In the genomic region with DNA sequence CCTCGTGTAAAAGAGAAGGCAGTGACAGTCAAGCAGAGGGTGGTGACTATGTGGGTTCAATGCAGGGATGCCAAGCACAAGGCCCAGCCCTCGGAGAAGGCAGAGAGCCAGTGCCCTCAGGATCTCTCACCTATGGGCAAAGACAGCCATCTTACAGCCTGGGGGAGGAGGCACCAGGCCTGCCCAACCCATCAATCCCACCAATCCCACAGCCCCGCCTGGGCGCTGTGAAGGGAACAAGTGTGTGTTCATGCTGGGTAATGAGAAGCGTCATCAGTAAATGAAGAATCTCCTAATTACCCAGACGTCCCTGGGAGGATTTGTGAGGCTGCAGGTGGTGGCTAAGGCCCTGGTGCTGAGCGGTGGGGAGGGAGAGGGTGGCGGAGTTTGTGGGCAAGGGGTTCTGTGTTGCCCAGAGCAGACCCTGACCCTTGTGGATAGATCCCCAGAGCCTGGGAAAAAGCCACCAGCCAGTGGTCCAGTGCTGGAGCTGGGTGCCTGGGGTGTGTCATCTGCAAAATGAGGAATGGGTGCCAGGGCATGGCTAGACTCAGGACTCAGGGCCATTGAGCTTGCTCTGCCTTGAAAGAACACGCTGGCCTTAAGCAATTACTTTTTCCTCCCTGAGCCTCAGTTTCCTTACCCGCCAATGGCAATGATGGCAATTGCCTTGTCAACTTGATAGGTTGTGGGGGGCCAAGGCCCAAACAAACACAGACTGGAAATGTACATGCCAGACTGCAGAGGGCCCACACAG, we compare ENCODE assay signal across 22 cellular contexts.
DNase-seq lines count a peak whose midpoint lies in the region; TF ChIP-seq lines count a peak whose summit lies in the region.
"Had no signal": no experiment of that assay in that cellular context is flagged by ENCODE, and none has a peak within 500 bp of the region (broad histone marks: within the 10 kb centered on the region; RNA-seq: fewer than 3 reads in every experiment).

No MANE protein-coding gene starts in this region.

- H3K4me1 ChIP-seq in stomach (no peaks in the 10 kb centered on the region), SJCRH30 (no peaks in the 10 kb centered on the region)
- H3K4me1 ChIP-seq: prostate gland, upper lobe of left lung had no signal

- H3K9me3 ChIP-seq in stomach (no peaks in the 10 kb centered on the region), SJCRH30 (replicated peaks) (no peaks in the 10 kb centered on the region)
- H3K9me3 ChIP-seq: prostate gland, upper lobe of left lung had no signal

- 80 to 90% (median 82%) methylated on average over 10 of the region's 10 CpGs for WGBS in stomach, 5 donors

- peaks cover 0 to 24% (median 0%) of the 10 kb centered on the region in 3 donors for H3K27me3 ChIP-seq in stomach
- H3K27me3 ChIP-seq in SJCRH30: no peaks in the 10 kb centered on the region
- H3K27me3 ChIP-seq: upper lobe of left lung had no signal

- H3K27me3 Mint-ChIP-seq in activated T-cell treated with anti-CD3 and anti-CD28 coated beads, Interleukin-2, amount 50 U/mL, for 24 hours: no peaks in the 10 kb centered on the region
- H3K27me3 Mint-ChIP-seq in Calu3 (ENCODE audit: unreplicated experiment): peaks cover 48% of the 10 kb centered on the region
- H3K27me3 Mint-ChIP-seq: CD4-positive, CD25-positive, alpha-beta regulatory T cell had no signal

- H3K27ac Mint-ChIP-seq in activated T-cell treated with anti-CD3 and anti-CD28 coated beads, Interleukin-2, amount 50 U/mL, for 24 hours: no peak overlapping the region
- no peak overlapping the region for H3K27ac Mint-ChIP-seq in Calu3 (ENCODE audit: unreplicated experiment)
- H3K27ac Mint-ChIP-seq: CD4-positive, CD25-positive, alpha-beta regulatory T cell; naive thymus-derived CD8-positive, alpha-beta T cell; T-helper 1 cell treated with Interleukin-12 subunit alpha and Interleukin-12 subunit beta and Interleukin-4 antibody, amounts not matched to agents 30 μg/mL and 1 μg/mL, for 36 hours had no signal

- intact Hi-C loops in stomach (cut with DNase I; ENCODE audit: low total_unique reads) (no loop called here), Calu3 (cut with micrococcal nuclease; ENCODE audit: unreplicated experiment) (no loop called here)

- TF ChIP-seq EP300 in stomach (IDR thresholded peaks at IDR 0.05): no peak

- H3K4me3 ChIP-seq in stomach: no peak overlapping the region
- no peak overlapping the region for H3K4me3 ChIP-seq in SJCRH30
- H3K4me3 ChIP-seq: prostate gland, upper lobe of left lung had no signal

- CTCF ChIA-PET in Calu3 (lab: Charles Lee): no interaction called here

- no peak overlapping the region for H3K27ac ChIP-seq in stomach
- no peak overlapping the region for H3K27ac ChIP-seq in SJCRH30
- H3K27ac ChIP-seq: epithelial cell of prostate, prostate gland, upper lobe of left lung had no signal

- BruUV-seq in Calu3 (replicated peaks; lab: Mats Ljungman, UMichigan): no TSS peak

- H3K9me3 Mint-ChIP-seq in activated T-cell treated with anti-CD3 and anti-CD28 coated beads, Interleukin-2, amount 50 U/mL, for 24 hours: no peaks in the 10 kb centered on the region
- no peaks in the 10 kb centered on the region for H3K9me3 Mint-ChIP-seq in Calu3 (ENCODE audit: low read depth, unreplicated experiment)
- H3K9me3 Mint-ChIP-seq: naive thymus-derived CD8-positive, alpha-beta T cell; T-helper 1 cell treated with Interleukin-12 subunit alpha and Interleukin-12 subunit beta and Interleukin-4 antibody, amounts not matched to agents 30 μg/mL and 1 μg/mL, for 36 hours had no signal

- no peaks in the 10 kb centered on the region for H3K36me3 Mint-ChIP-seq in activated T-cell treated with anti-CD3 and anti-CD28 coated beads, Interleukin-2, amount 50 U/mL, for 24 hours (ENCODE audit: low read depth)
- H3K36me3 Mint-ChIP-seq in Calu3 (ENCODE audit: insufficient read depth, unreplicated experiment): no peaks in the 10 kb centered on the region
- H3K36me3 Mint-ChIP-seq: CD4-positive, CD25-positive, alpha-beta regulatory T cell; naive thymus-derived CD8-positive, alpha-beta T cell had no signal

- no peak overlapping the region for H3K4me3 Mint-ChIP-seq in activated T-cell treated with anti-CD3 and anti-CD28 coated beads, Interleukin-2, amount 50 U/mL, for 24 hours
- H3K4me3 Mint-ChIP-seq in Calu3 (ENCODE audit: low read depth, unreplicated experiment): no peak overlapping the region
- H3K4me3 Mint-ChIP-seq: CD4-positive, CD25-positive, alpha-beta regulatory T cell; naive thymus-derived CD8-positive, alpha-beta T cell; T-helper 1 cell treated with Interleukin-12 subunit alpha and Interleukin-12 subunit beta and Interleukin-4 antibody, amounts not matched to agents 30 μg/mL and 1 μg/mL, for 36 hours had no signal

- H3K36me3 ChIP-seq in stomach (no peaks in the 10 kb centered on the region), SJCRH30 (no peaks in the 10 kb centered on the region)
- H3K36me3 ChIP-seq: prostate gland, upper lobe of left lung had no signal

- peak; percentile 22 for DNase-seq in activated T-cell treated with anti-CD3 and anti-CD28 coated beads, Interleukin-2, amount 50 U/mL, for 24 hours
- no peak for DNase-seq in activated T-cell treated with anti-CD3 and anti-CD28 coated beads for 4 hours
- DNase-seq in NCI-H82 (lab: John Stamatoyannopoulos, UW): peak; percentile 67
- peak; percentile 0 for DNase-seq in hepatic stellate cell (ENCODE audit: low spot score)
- peak; percentile 22 for DNase-seq in stomach
- no peak for DNase-seq in SJCRH30
- no peak for DNase-seq in Calu3
- no peak for DNase-seq in DMS 273 treated with DMSO at 0.1 percent for 48 hours (lab: John Stamatoyannopoulos, UW)
- DNase-seq: activated naive CD4-positive, alpha-beta T cell; CD4-positive, CD25-positive, alpha-beta regulatory T cell; DND-41; KBM-7; mammary epithelial cell; NCI-H2107; NK-92 treated with Interleukin-12 subunit alpha and Interleukin-12 subunit beta, amount 100 ng/mL, for 24 hours; RPMI8226; stimulated activated naive CD4-positive, alpha-beta T cell had no signal

- no peak for TF ChIP-seq POLR2A in stomach (IDR thresholded peaks at IDR 0.05)

- TF ChIP-seq CTCF in stomach (IDR thresholded peaks at IDR 0.05) (no peak), Calu3 (IDR thresholded peaks at IDR 0.05; ENCODE audit: unreplicated experiment) (no peak)

- H3K4me1 Mint-ChIP-seq in activated T-cell treated with anti-CD3 and anti-CD28 coated beads, Interleukin-2, amount 50 U/mL, for 24 hours (ENCODE audit: low read depth): no peaks in the 10 kb centered on the region
- H3K4me1 Mint-ChIP-seq in Calu3 (ENCODE audit: low read depth, unreplicated experiment): no peaks in the 10 kb centered on the region
- H3K4me1 Mint-ChIP-seq: CD4-positive, CD25-positive, alpha-beta regulatory T cell; naive thymus-derived CD8-positive, alpha-beta T cell had no signal

Comparison
In these comparisons a context has a peak if more than half of its experiments do, and no peak if none do; other contexts are left out.
1. DNase-seq: peak in activated T-cell treated with anti-CD3 and anti-CD28 coated beads, Interleukin-2, amount 50 U/mL, for 24 hours (single experiment), NCI-H82 (single experiment), hepatic stellate cell (single experiment) and stomach (single experiment); none in activated T-cell treated with anti-CD3 and anti-CD28 coated beads for 4 hours (single experiment), SJCRH30 (0 of 2), Calu3 (single experiment) and DMS 273 treated with DMSO at 0.1 percent for 48 hours (single experiment).